Comparison of ENCODE assay signal across 11 cellular contexts in the genomic region with DNA sequence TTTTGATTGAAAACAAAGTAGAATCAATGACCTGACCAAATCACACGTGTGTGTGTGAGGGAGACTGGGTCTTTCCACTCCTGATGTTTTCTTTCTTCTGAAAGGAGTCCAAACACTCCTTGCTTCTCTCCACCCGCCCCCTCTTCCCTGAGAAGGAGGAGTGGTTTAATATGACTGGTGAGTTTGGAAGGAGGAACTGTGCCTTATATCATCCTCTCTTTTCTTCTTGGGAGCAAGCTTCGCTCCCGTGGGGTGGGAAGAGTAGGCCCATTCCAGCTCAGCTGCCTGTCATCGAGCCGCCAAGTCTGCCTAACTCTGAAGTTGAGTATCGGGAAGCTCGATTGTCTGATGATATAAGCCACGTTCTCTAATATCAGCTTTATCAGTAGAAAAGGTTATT.
DNase-seq lines count a peak whose midpoint lies in the region; ATAC-seq, FAIRE-seq and TF ChIP-seq lines count a peak whose summit lies in the region.
"Had no signal": no experiment of that assay in that cellular context is flagged by ENCODE, and none has a peak within 500 bp of the region (broad histone marks: within the 10 kb centered on the region; RNA-seq: fewer than 3 reads in every experiment).

No MANE protein-coding gene starts in this region.

- no peak for TF ChIP-seq CTCF in lower lobe of right lung (IDR thresholded peaks at IDR 0.05)
- no peak for TF ChIP-seq CTCF in GM10248 (IDR thresholded peaks at IDR 0.05; ENCODE audit: control extremely low read depth, extremely low read depth, low read depth, missing control alignments)

- 65 to 87% (median 86%) methylated on average over 9 of the region's 9 CpGs for WGBS in small intestine, 3 donors

- POLR2A ChIA-PET in GM10248 (lab: Yijun Ruan, JAX), result no interaction called here

- in situ Hi-C loops in HAP-1 (cut with MboI; ENCODE audit: low sequenced_read_pairs), result no loop called here

- no peak overlapping the region for H3K4me3 Mint-ChIP-seq in dendritic cell treated with granulocyte-macrophage colony-stimulating factor and Interleukin-4, amounts not matched to agents 40 ng/mL and 50 ng/mL, for 4 days
- H3K4me3 Mint-ChIP-seq: CD8-positive, alpha-beta T cell had no signal

- H3K9me3 ChIP-seq in lower lobe of right lung (no peaks in the 10 kb centered on the region), small intestine (ENCODE audit: control insufficient read depth, low read depth) (no peaks in the 10 kb centered on the region), HAP-1 (no peaks in the 10 kb centered on the region; the same call in 1 of the 2 replicates)

- DNase-seq in HCEC 1CT, result peak; percentile 24
- DNase-seq in lower lobe of right lung, result no peak
- no peak for DNase-seq in GM10248 (ENCODE audit: extremely low spot score)
- no peak for DNase-seq in small intestine
- no peak for DNase-seq in HAP-1 (ENCODE audit: low spot score in 2 of 2)
- DNase-seq: NCI-H526 treated with DMSO at 0.1 percent for 48 hours had no signal

- peaks cover 46% of the 10 kb centered on the region for H3K4me1 ChIP-seq in lower lobe of right lung
- H3K4me1 ChIP-seq in small intestine (ENCODE audit: control insufficient read depth in 2 of 2, insufficient read depth in 1 of 2, low read depth in 1 of 2, low read length in 1 of 2), result peaks cover 3% of the 10 kb centered on the region in 2 donors
- no peaks in the 10 kb centered on the region for H3K4me1 ChIP-seq in HAP-1

- H3K4me3 ChIP-seq in lower lobe of right lung (no peak overlapping the region), skin epidermis (no peak overlapping the region), small intestine (ENCODE audit: low read depth in 1 of 2, low read length in 2 of 2) (no peak overlapping the region), HAP-1 (no peak overlapping the region)

- no peaks in the 10 kb centered on the region for H3K36me3 ChIP-seq in lower lobe of right lung
- no peaks in the 10 kb centered on the region for H3K36me3 ChIP-seq in small intestine (ENCODE audit: control insufficient read depth in 2 of 2, insufficient read depth in 2 of 2, low read length in 2 of 2)
- no peaks in the 10 kb centered on the region for H3K36me3 ChIP-seq in HAP-1 (replicated peaks)

- CTCF ChIA-PET in GM10248 (lab: Yijun Ruan, JAX), result interaction anchor here (1.5 to 23.0 kb wide), 5 partner anchors 14 to 117 kb away, joined by 3 to 170 read pairs (median 13); no protein-coding TSS in a partner anchor

- peaks cover 6% of the 10 kb centered on the region for H3K9me3 Mint-ChIP-seq in dendritic cell treated with granulocyte-macrophage colony-stimulating factor and Interleukin-4, amounts not matched to agents 40 ng/mL and 50 ng/mL, for 4 days

- FAIRE-seq in small intestine (lab: Jason Lieb, UNC), result no peak
- FAIRE-seq: GM12891 had no signal

- peak overlapping the region; percentile 67 for H3K27ac ChIP-seq in lower lobe of right lung
- peak overlapping the region in 16 of 21 experiments; percentile 8 to 78 (median 44) for H3K27ac ChIP-seq in skin epidermis
- peak overlapping the region in 1 of 2 donors; percentile 49 for H3K27ac ChIP-seq in small intestine (ENCODE audit: low read depth in 1 of 2, low read length in 1 of 2)

- H3K27me3 ChIP-seq in lower lobe of right lung (ENCODE audit: low read depth) (no peaks in the 10 kb centered on the region), small intestine (ENCODE audit: control insufficient read depth in 2 of 2, insufficient read depth in 2 of 2, low read length in 2 of 2) (no peaks in the 10 kb centered on the region), HAP-1 (ENCODE audit: low read depth) (no peaks in the 10 kb centered on the region)

- intact Hi-C loops in dendritic cell treated with granulocyte-macrophage colony-stimulating factor and Interleukin-4, amounts not matched to agents 40 ng/mL and 50 ng/mL, for 4 days (cut with micrococcal nuclease), result no loop called here
- intact Hi-C loops in lower lobe of right lung (cut with DNase I), result no loop called here

- H3K27me3 Mint-ChIP-seq in dendritic cell treated with granulocyte-macrophage colony-stimulating factor and Interleukin-4, amounts not matched to agents 40 ng/mL and 50 ng/mL, for 4 days, result no peaks in the 10 kb centered on the region

- no peaks in the 10 kb centered on the region for H3K36me3 Mint-ChIP-seq in dendritic cell treated with granulocyte-macrophage colony-stimulating factor and Interleukin-4, amounts not matched to agents 40 ng/mL and 50 ng/mL, for 4 days (ENCODE audit: low read depth)
- H3K36me3 Mint-ChIP-seq: CD8-positive, alpha-beta T cell had no signal

- H3K4me1 Mint-ChIP-seq in dendritic cell treated with granulocyte-macrophage colony-stimulating factor and Interleukin-4, amounts not matched to agents 40 ng/mL and 50 ng/mL, for 4 days (ENCODE audit: low read depth), result peaks cover 56% of the 10 kb centered on the region

- ATAC-seq in lower lobe of right lung (peak; percentile 12 to 41), GM18502 (IDR thresholded peaks at IDR 0.05; ENCODE audit: poor library complexity, unreplicated experiment) (no peak)
- ATAC-seq: CD8-positive, alpha-beta T cell had no signal

- H3K27ac Mint-ChIP-seq in dendritic cell treated with granulocyte-macrophage colony-stimulating factor and Interleukin-4, amounts not matched to agents 40 ng/mL and 50 ng/mL, for 4 days, result peak overlapping the region; percentile 56
- H3K27ac Mint-ChIP-seq: CD8-positive, alpha-beta T cell had no signal
